Comparison of ENCODE assay signal across 7 cellular contexts in the genomic region with DNA sequence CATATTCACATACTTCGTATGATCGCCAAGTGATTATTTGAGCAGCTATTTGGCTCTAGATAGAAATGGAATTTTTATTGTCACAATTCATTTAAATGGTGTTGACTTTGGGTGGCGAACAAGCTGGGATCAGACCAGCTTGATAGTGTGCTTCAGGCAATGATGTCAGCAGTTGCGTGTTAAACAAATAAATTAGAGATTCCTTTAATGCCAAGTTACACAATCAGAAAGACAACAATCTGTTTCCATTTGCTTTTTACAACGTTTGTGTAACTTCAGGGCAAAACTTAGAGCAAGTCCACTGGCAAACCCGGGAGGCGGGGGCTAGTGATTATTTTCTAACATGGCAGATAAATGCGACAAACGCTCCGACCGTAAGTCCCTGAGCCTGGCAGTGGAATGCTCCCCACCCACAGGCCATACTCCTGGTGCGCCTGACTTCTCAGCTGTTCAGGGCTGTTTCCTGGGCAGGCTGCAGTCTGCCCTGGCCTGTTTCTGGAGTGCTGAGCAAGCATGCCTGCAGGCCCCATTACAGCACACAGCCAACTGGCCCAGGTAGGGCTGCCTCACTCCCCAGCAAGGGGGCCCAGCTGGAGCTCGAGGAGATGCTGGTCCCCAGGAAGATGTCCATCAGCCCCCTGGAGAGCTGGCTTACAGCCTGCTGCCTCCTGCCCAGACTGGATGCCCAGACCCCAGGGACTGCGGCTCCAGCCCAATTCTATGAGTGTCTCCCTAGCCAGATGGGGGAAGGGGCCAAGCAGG.
DNase-seq lines count a peak whose midpoint lies in the region; ATAC-seq, FAIRE-seq and TF ChIP-seq lines count a peak whose summit lies in the region.

No MANE protein-coding gene starts in this region.

- no peaks in the 10 kb centered on the region for H3K27me3 Mint-ChIP-seq in activated T-cell treated with anti-CD3 and anti-CD28 coated beads, Interleukin-2, amount 50 U/mL, for 4 hours (ENCODE audit: low read depth)

- no peak overlapping the region for H3K27ac ChIP-seq in spleen

- intact Hi-C loops in spleen (cut with DNase I; ENCODE audit: low total_unique reads), result no loop called here

- WGBS in spleen, 5 donors, result 82 to 93% (median 86%) methylated on average over 13 to 14 of the region's 14 CpGs

- FAIRE-seq in urothelium cell line (lab: Jason Lieb, UNC), result peak; percentile 94

- ATAC-seq in activated T-cell treated with anti-CD3 and anti-CD28 coated beads, Interleukin-2, amount 50 U/mL, for 4 hours, result no peak
- no peak for ATAC-seq in GM18907 (IDR thresholded peaks at IDR 0.05; ENCODE audit: unreplicated experiment)

- no peaks in the 10 kb centered on the region for H3K36me3 ChIP-seq in spleen

- no peaks in the 10 kb centered on the region for H3K4me1 Mint-ChIP-seq in activated T-cell treated with anti-CD3 and anti-CD28 coated beads, Interleukin-2, amount 50 U/mL, for 4 hours (ENCODE audit: low read depth)

- H3K4me3 Mint-ChIP-seq in activated T-cell treated with anti-CD3 and anti-CD28 coated beads, Interleukin-2, amount 50 U/mL, for 4 hours, result no peak overlapping the region

- peaks cover 15% of the 10 kb centered on the region for H3K9me3 Mint-ChIP-seq in activated T-cell treated with anti-CD3 and anti-CD28 coated beads, Interleukin-2, amount 50 U/mL, for 4 hours

- H3K9me3 ChIP-seq in spleen, result no peaks in the 10 kb centered on the region

- no peaks in the 10 kb centered on the region for H3K27me3 ChIP-seq in spleen (replicated peaks in 1 of 7)

- H3K36me3 Mint-ChIP-seq in activated T-cell treated with anti-CD3 and anti-CD28 coated beads, Interleukin-2, amount 50 U/mL, for 4 hours (ENCODE audit: insufficient read depth), result no peaks in the 10 kb centered on the region

- TF ChIP-seq CTCF in LNCaP clone FGC (IDR thresholded peaks at IDR 0.05; ENCODE audit: control insufficient read depth, extremely low read depth, insufficient read depth), result no peak
- no peak for TF ChIP-seq CTCF in spleen (IDR thresholded peaks at IDR 0.05 in 8 of 11, conservative IDR thresholded peaks at IDR 0.05 in 3 of 11)

- H3K4me3 ChIP-seq in LNCaP clone FGC (ENCODE audit: low read depth, low read length) (no peak overlapping the region), spleen (no peak overlapping the region)

- DNase-seq in LNCaP clone FGC (ENCODE audit: low read depth) (peak; percentile 98), astrocyte of the hippocampus (ENCODE audit: low read depth, low spot score) (peak; percentile 82), islet precursor cell (peak; percentile 95), urothelium cell line (ENCODE audit: low spot score) (no peak), spleen (no peak)
- DNase-seq in activated T-cell treated with anti-CD3 and anti-CD28 coated beads, Interleukin-2, amount 50 U/mL, for 4 hours, result no peak

- no peak for TF ChIP-seq POLR2A in spleen (IDR thresholded peaks at IDR 0.05)

- H3K4me1 ChIP-seq in spleen, result peaks cover 0 to 9% (median 0%) of the 10 kb centered on the region in 6 donors

Comparison
In these comparisons a context has a peak if more than half of its experiments do, and no peak if none do; other contexts are left out.
1. DNase-seq: peak in LNCaP clone FGC (single experiment), astrocyte of the hippocampus (single experiment) and islet precursor cell (single experiment); none in urothelium cell line (single experiment), spleen (single experiment) and activated T-cell treated with anti-CD3 and anti-CD28 coated beads, Interleukin-2, amount 50 U/mL, for 4 hours (single experiment).